24 cellular contexts compared by ENCODE assay signal in the genomic region with DNA sequence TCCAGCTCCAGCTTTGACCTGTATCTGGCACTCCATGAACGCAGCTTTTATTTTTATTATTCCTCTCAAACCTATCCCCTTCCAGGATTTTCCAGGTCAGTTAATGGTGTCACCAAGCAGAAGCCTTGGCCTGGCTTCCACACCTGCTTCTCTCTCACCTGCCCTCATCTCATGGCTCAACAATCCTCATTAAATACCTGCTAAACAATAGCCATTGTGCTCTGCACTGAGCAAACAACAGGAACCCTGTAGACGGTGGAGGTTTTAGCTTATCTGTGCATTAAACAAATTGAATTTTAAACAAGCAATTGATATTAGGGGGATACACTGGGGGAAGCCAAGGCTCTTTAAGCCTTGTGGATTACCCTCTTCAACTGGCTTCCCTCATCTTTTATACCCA. TPM values are rescaled to one million over a fixed set of nuclear protein-coding genes. Genes with fewer than 3 reads are reported as not detected.
DNase-seq lines count a peak whose midpoint lies in the region; ATAC-seq and TF ChIP-seq lines count a peak whose summit lies in the region.
"Had no signal": no experiment of that assay in that cellular context is flagged by ENCODE, and none has a peak within 500 bp of the region (broad histone marks: within the 10 kb centered on the region; RNA-seq: fewer than 3 reads in every experiment).

No MANE protein-coding gene starts in this region.

- no peak overlapping the region for H2BK15ac ChIP-seq in H9 (ENCODE audit: low read depth, low read length)

- peaks cover 5% of the 10 kb centered on the region; the same call in 1 of the 2 replicates for H3K27me3 Mint-ChIP-seq in H9 (ENCODE audit: low read depth)
- H3K27me3 Mint-ChIP-seq in effector memory CD8-positive, alpha-beta T cell, result no peaks in the 10 kb centered on the region

- H3K56ac ChIP-seq in H9 (ENCODE audit: insufficient read length, low read depth, low read length), result no peak overlapping the region

- no peak overlapping the region for H3K4me2 ChIP-seq in H9 (ENCODE audit: insufficient read depth, insufficient read length, low read length)

- H2BK5ac ChIP-seq in H9 (ENCODE audit: insufficient read length, low read length), result no peak overlapping the region

- H3K9ac ChIP-seq in H9 (ENCODE audit: extremely low read depth, insufficient read length, low read length), result no peak overlapping the region

- no peak overlapping the region for H2BK120ac ChIP-seq in H9 (ENCODE audit: low read depth, low read length, poor library complexity, severe bottlenecking)

- H3K4me1 Mint-ChIP-seq in H9, result peaks cover 18 to 23% of the 10 kb centered on the region in 2 experiments
- H3K4me1 Mint-ChIP-seq in effector memory CD8-positive, alpha-beta T cell (ENCODE audit: low read depth in 2 of 2), result peaks cover 13 to 16% of the 10 kb centered on the region in 2 donors
- H3K4me1 Mint-ChIP-seq in stimulated activated effector memory CD8-positive, alpha-beta T cell treated with anti-CD3 and anti-CD28 coated beads, Interleukin-12 subunit alpha, Interleukin-12 subunit beta, amount 100 ng/mL, for 72 hours, result peaks cover 21% of the 10 kb centered on the region

- H3K23me2 ChIP-seq in H9 (ENCODE audit: insufficient read length, low read depth, low read length, poor library complexity, severe bottlenecking), result no peaks in the 10 kb centered on the region

- H3K27me3 ChIP-seq in H9 (ENCODE audit: insufficient read depth, low read length), result no peaks in the 10 kb centered on the region
- H3K27me3 ChIP-seq: vagina had no signal

- no peaks in the 10 kb centered on the region for H3K79me2 ChIP-seq in H9 (ENCODE audit: insufficient read depth, low read length)

- H3K23ac ChIP-seq in H9 (ENCODE audit: insufficient read length, low read depth, low read length), result no peak overlapping the region

- peak overlapping the region in 2 of 3 experiments; percentile 35 to 52; a peak in 2 of 7 replicates for H3K27ac Mint-ChIP-seq in H9
- H3K27ac Mint-ChIP-seq in effector memory CD8-positive, alpha-beta T cell, result peak overlapping the region; percentile 30 to 39
- H3K27ac Mint-ChIP-seq in stimulated activated effector memory CD8-positive, alpha-beta T cell treated with anti-CD3 and anti-CD28 coated beads, Interleukin-12 subunit alpha, Interleukin-12 subunit beta, amount 100 ng/mL, for 72 hours, result no peak overlapping the region
- H3K27ac Mint-ChIP-seq: activated CD4-positive, alpha-beta T cell treated with anti-CD3 and anti-CD28 coated beads, Interleukin-2, amount 10 ng/mL, durations not matched to agents 24 days and 14 days; natural killer cell had no signal

- no peaks in the 10 kb centered on the region for H3K36me3 Mint-ChIP-seq in H9 (ENCODE audit: insufficient read depth in 1 of 3, low read depth in 3 of 3)
- H3K36me3 Mint-ChIP-seq in effector memory CD8-positive, alpha-beta T cell (ENCODE audit: insufficient read depth), result no peaks in the 10 kb centered on the region
- peaks cover 10% of the 10 kb centered on the region for H3K36me3 Mint-ChIP-seq in stimulated activated effector memory CD8-positive, alpha-beta T cell treated with anti-CD3 and anti-CD28 coated beads, Interleukin-12 subunit alpha, Interleukin-12 subunit beta, amount 100 ng/mL, for 72 hours
- H3K36me3 Mint-ChIP-seq: CD8-positive, alpha-beta T cell; natural killer cell had no signal

- H2BK20ac ChIP-seq in H9 (ENCODE audit: low read depth, low read length, poor library complexity, severe bottlenecking), result no peak overlapping the region

- no peak overlapping the region for H2AK5ac ChIP-seq in H9 (ENCODE audit: insufficient read length, low read length)

- no peak for ATAC-seq in effector memory CD8-positive, alpha-beta T cell (replicated peaks)
- ATAC-seq in GM18519 (IDR thresholded peaks at IDR 0.05; ENCODE audit: low FRiP score, unreplicated experiment), result no peak
- no peak for ATAC-seq in stimulated activated effector memory CD8-positive, alpha-beta T cell treated with anti-CD3 and anti-CD28 coated beads, Interleukin-12 subunit alpha, Interleukin-12 subunit beta, amount 100 ng/mL, for 72 hours
- ATAC-seq: CD8-positive, alpha-beta T cell; natural killer cell had no signal

- no peaks in the 10 kb centered on the region for H4K20me1 ChIP-seq in H9 (ENCODE audit: control insufficient read depth, insufficient read depth, insufficient read length)

- no peak overlapping the region for H2BK12ac ChIP-seq in H9 (ENCODE audit: insufficient read length, low read depth, low read length)

- H3K79me1 ChIP-seq in H9 (ENCODE audit: insufficient read depth, low read depth, low read length, poor library complexity, severe bottlenecking), result no peaks in the 10 kb centered on the region

- no peak for TF ChIP-seq CTCF in H9 (conservative IDR thresholded peaks at IDR 0.05)
- no peak for TF ChIP-seq CTCF in GM13976 (IDR thresholded peaks at IDR 0.05; ENCODE audit: borderline replicate concordance, control extremely low read depth, extremely low read depth, insufficient read depth, missing control alignments)

- no peak overlapping the region for H2AFZ ChIP-seq in H9 (ENCODE audit: low read length)

- no CpG with 5 or more reads among the region's 2 CpGs for WGBS in H9 (ENCODE audit: extremely low coverage, insufficient read length, low lambda C conversion rate)

- H4K5ac ChIP-seq in H9 (ENCODE audit: insufficient read length, low read depth, low read length), result no peak overlapping the region

- H4K8ac ChIP-seq in H9 (replicated peaks; ENCODE audit: insufficient read length, low read depth, low read length), result no peak overlapping the region

- in situ Hi-C loops in GM13976 (cut with MboI; ENCODE audit: low sequenced_read_pairs, unreplicated experiment), result no loop called here

- H3K14ac ChIP-seq in H9 (ENCODE audit: insufficient read depth, low read length), result no peak overlapping the region

- DNase-seq in COR-L47 (lab: John Stamatoyannopoulos, UW) (peak; percentile 82), H9 (no peak), NCI-H2196 (lab: John Stamatoyannopoulos, UW; ENCODE audit: unreplicated experiment) (peak; percentile 62), iPS-NIHi11 (ENCODE audit: low spot score) (no peak), GM13976 (ENCODE audit: low spot score) (no peak)
- no peak for DNase-seq in effector memory CD8-positive, alpha-beta T cell
- DNase-seq in stimulated activated effector memory CD8-positive, alpha-beta T cell treated with anti-CD3 and anti-CD28 coated beads, Interleukin-12 subunit alpha, Interleukin-12 subunit beta, amount 100 ng/mL, for 72 hours (ENCODE audit: low spot score in 2 of 2), result no peak
- DNase-seq: activated CD4-positive, alpha-beta T cell treated with anti-CD3 and anti-CD28 coated beads, Interleukin-2, amount 10 ng/mL, durations not matched to agents 24 days and 14 days; activated CD8-positive, alpha-beta memory T cell treated with anti-CD3 and anti-CD28 coated beads, Interleukin-2, amount 50 U/mL, for 4 hours; amniotic stem cell; CD8-positive, alpha-beta T cell; cerebellar nuclear complex; head of caudate nucleus; Karpas-422; mammary epithelial cell; natural killer cell; NCI-H1694; RPMI8226; stimulated activated CD4-positive, alpha-beta T cell treated with anti-CD3 and anti-CD28 coated beads, Interleukin-4, amount 100 ng/mL, for 1 hour; SW 1271 had no signal

- H3K9me3 ChIP-seq in H9 (ENCODE audit: control insufficient read depth, low read depth, low read length), result no peaks in the 10 kb centered on the region
- H3K9me3 ChIP-seq: vagina had no signal

- no peak overlapping the region for H3K18ac ChIP-seq in H9 (ENCODE audit: insufficient read length, low read depth, low read length)

- no peak overlapping the region for H3T11ph ChIP-seq in H9 (ENCODE audit: low read length)

- H4K91ac ChIP-seq in H9 (ENCODE audit: insufficient read length, low read depth, low read length), result no peak overlapping the region

- no peaks in the 10 kb centered on the region; the same call in 1 of the 2 replicates for H3K4me1 ChIP-seq in H9 (ENCODE audit: insufficient read depth, low read length)
- H3K4me1 ChIP-seq: vagina had no signal

- H3K9me3 Mint-ChIP-seq in H9, result no peaks in the 10 kb centered on the region
- H3K9me3 Mint-ChIP-seq in effector memory CD8-positive, alpha-beta T cell, result no peaks in the 10 kb centered on the region
- H3K9me3 Mint-ChIP-seq in stimulated activated effector memory CD8-positive, alpha-beta T cell treated with anti-CD3 and anti-CD28 coated beads, Interleukin-12 subunit alpha, Interleukin-12 subunit beta, amount 100 ng/mL, for 72 hours, result no peaks in the 10 kb centered on the region
- H3K9me3 Mint-ChIP-seq: CD8-positive, alpha-beta T cell; natural killer cell had no signal

- H3K4me3 Mint-ChIP-seq in H9, result no peak overlapping the region
- no peak overlapping the region for H3K4me3 Mint-ChIP-seq in effector memory CD8-positive, alpha-beta T cell
- no peak overlapping the region for H3K4me3 Mint-ChIP-seq in stimulated activated effector memory CD8-positive, alpha-beta T cell treated with anti-CD3 and anti-CD28 coated beads, Interleukin-12 subunit alpha, Interleukin-12 subunit beta, amount 100 ng/mL, for 72 hours
- H3K4me3 Mint-ChIP-seq: activated CD4-positive, alpha-beta T cell treated with anti-CD3 and anti-CD28 coated beads, Interleukin-2, amount 10 ng/mL, durations not matched to agents 24 days and 14 days; CD8-positive, alpha-beta T cell; natural killer cell had no signal

- no peak overlapping the region for H3K27ac ChIP-seq in H9 (ENCODE audit: insufficient read length, low read depth, low read length)
- H3K27ac ChIP-seq: skin epidermis, vagina had no signal

- no peak overlapping the region for H3K4ac ChIP-seq in H9 (ENCODE audit: low read depth, low read length)

RNA-seq across cellular contexts. Expression of a gene that starts 15.3 kb away (rescaled TPM):
- 104 TPM in 2 replicates for total RNA-seq in H9 (2021)

RNA-seq across cellular contexts. Expression of a gene that starts 19.8 kb away (rescaled TPM):
- total RNA-seq in H9 (2021), result 102 and 107 TPM in 2 replicates
- total RNA-seq: activated CD4-positive, alpha-beta T cell treated with anti-CD3 and anti-CD28 coated beads, Interleukin-2, amount 10 ng/mL, durations not matched to agents 24 days and 14 days; CD8-positive, alpha-beta T cell; mammary epithelial cell; natural killer cell; vagina had no signal

RNA-seq across cellular contexts. Expression of a gene that starts 26.6 kb away (rescaled TPM):
- 75.7 and 80.7 TPM in 2 replicates for total RNA-seq in H9 (2021)

RNA-seq across cellular contexts. Expression of a gene that starts 32.2 kb away (rescaled TPM):
- 16.3 and 16.9 TPM in 2 replicates for total RNA-seq in H9 (2021)
- total RNA-seq: activated CD4-positive, alpha-beta T cell treated with anti-CD3 and anti-CD28 coated beads, Interleukin-2, amount 10 ng/mL, durations not matched to agents 24 days and 14 days; CD8-positive, alpha-beta T cell; HT-29; mammary epithelial cell; natural killer cell had no signal

Comparison
In these comparisons a context has a peak if more than half of its experiments do, and no peak if none do; other contexts are left out.
1. DNase-seq: peak in COR-L47 (single experiment) and NCI-H2196 (single experiment); none in H9 (single experiment), effector memory CD8-positive, alpha-beta T cell (0 of 3), iPS-NIHi11 (single experiment), stimulated activated effector memory CD8-positive, alpha-beta T cell treated with anti-CD3 and anti-CD28 coated beads, Interleukin-12 subunit alpha, Interleukin-12 subunit beta, amount 100 ng/mL, for 72 hours (0 of 2) and GM13976 (single experiment).